In genomic region chr4:52421811-52422213, GRCh38 we compare ENCODE assay signal across 17 cellular contexts.
"Had no signal": no experiment of that assay in that cellular context is flagged by ENCODE, and none has a peak within 500 bp of the region (broad histone marks: within the 10 kb centered on the region; RNA-seq: fewer than 3 reads in every experiment).

No MANE protein-coding gene starts in this region.

- H3K79me2 ChIP-seq: parathyroid adenoma had no signal

- ATAC-seq: activated T-helper 17 cell treated with anti-CD3 and anti-CD28 coated beads, Interleukin-2, amount 50 U/mL, for 72 hours; lower lobe of right lung had no signal

- DNase-seq: activated B cell treated with CpG ODN at 0.5 μM for 24 hours; activated CD4-positive, alpha-beta T cell treated with anti-CD3 and anti-CD28 coated beads, Interleukin-2, amount 10 ng/mL, durations not matched to agents 24 days and 14 days; activated CD8-positive, alpha-beta memory T cell treated with anti-CD3 and anti-CD28 coated beads for 24 hours; activated naive CD4-positive, alpha-beta T cell treated with anti-CD3 and anti-CD28 coated beads for 36 hours; caudate nucleus; colonic mucosa; effector CD4-positive, alpha-beta T cell; foreskin melanocyte; head of caudate nucleus; lower lobe of right lung; midbrain had no signal

- H3K27ac Mint-ChIP-seq: activated B cell treated with CpG ODN at 0.5 μM for 24 hours; activated CD4-positive, alpha-beta T cell treated with anti-CD3 and anti-CD28 coated beads, Interleukin-2, amount 10 ng/mL, durations not matched to agents 24 days and 14 days; activated naive CD4-positive, alpha-beta T cell treated with anti-CD3 and anti-CD28 coated beads for 36 hours; activated T-helper 17 cell treated with anti-CD3 and anti-CD28 coated beads, Interleukin-2, amount 50 U/mL, for 72 hours; T-helper 1 cell treated with Interleukin-12 subunit alpha and Interleukin-12 subunit beta and Interleukin-4 antibody, amounts not matched to agents 30 μg/mL and 1 μg/mL, for 36 hours had no signal

- H3K4me1 Mint-ChIP-seq: activated B cell treated with CpG ODN at 0.5 μM for 24 hours; activated CD4-positive, alpha-beta T cell treated with anti-CD3 and anti-CD28 coated beads, Interleukin-2, amount 10 ng/mL, durations not matched to agents 24 days and 14 days; activated T-helper 17 cell treated with anti-CD3 and anti-CD28 coated beads, Interleukin-2, amount 50 U/mL, for 72 hours had no signal

- H3K27ac ChIP-seq: colonic mucosa, lower lobe of right lung, parathyroid adenoma, tibial nerve had no signal

- FAIRE-seq: keratinocyte had no signal

- H3K4me3 ChIP-seq: colonic mucosa, lower lobe of right lung, smooth muscle cell, tibial nerve had no signal

- H3K4me2 ChIP-seq: smooth muscle cell had no signal

- H2AFZ ChIP-seq: parathyroid adenoma had no signal

- H3K4me1 ChIP-seq: colonic mucosa, lower lobe of right lung, parathyroid adenoma had no signal

- H3K27me3 ChIP-seq: colonic mucosa, tibial nerve had no signal

- H3K36me3 ChIP-seq: colonic mucosa, lower lobe of right lung, tibial nerve had no signal

- H3K9me3 ChIP-seq: colonic mucosa, lower lobe of right lung had no signal

- H3K9me3 Mint-ChIP-seq: activated CD4-positive, alpha-beta T cell treated with anti-CD3 and anti-CD28 coated beads, Interleukin-2, amount 10 ng/mL, durations not matched to agents 24 days and 14 days; T-helper 1 cell treated with Interleukin-12 subunit alpha and Interleukin-12 subunit beta and Interleukin-4 antibody, amounts not matched to agents 30 μg/mL and 1 μg/mL, for 36 hours had no signal

- H3K9ac ChIP-seq: parathyroid adenoma had no signal

- H3K4me3 Mint-ChIP-seq: activated B cell treated with CpG ODN at 0.5 μM for 24 hours; activated CD4-positive, alpha-beta T cell treated with anti-CD3 and anti-CD28 coated beads, Interleukin-2, amount 10 ng/mL, durations not matched to agents 24 days and 14 days; activated naive CD4-positive, alpha-beta T cell treated with anti-CD3 and anti-CD28 coated beads for 36 hours; activated T-helper 17 cell treated with anti-CD3 and anti-CD28 coated beads, Interleukin-2, amount 50 U/mL, for 72 hours; T-helper 1 cell treated with Interleukin-12 subunit alpha and Interleukin-12 subunit beta and Interleukin-4 antibody, amounts not matched to agents 30 μg/mL and 1 μg/mL, for 36 hours had no signal

- H3K27me3 Mint-ChIP-seq: activated B cell treated with CpG ODN at 0.5 μM for 24 hours; activated CD4-positive, alpha-beta T cell treated with anti-CD3 and anti-CD28 coated beads, Interleukin-2, amount 10 ng/mL, durations not matched to agents 24 days and 14 days; activated T-helper 17 cell treated with anti-CD3 and anti-CD28 coated beads, Interleukin-2, amount 50 U/mL, for 72 hours had no signal
